30 cellular contexts compared by ENCODE assay signal in genomic region chr17:74063439-74063838, GRCh38.
"Had no signal": no experiment of that assay in that cellular context is flagged by ENCODE, and none has a peak within 500 bp of the region (broad histone marks: within the 10 kb centered on the region; RNA-seq: fewer than 3 reads in every experiment).

No MANE protein-coding gene starts in this region.

- H3K4me1 ChIP-seq: esophagus muscularis mucosa, foreskin keratinocyte, gastrocnemius medialis, heart left ventricle had no signal

- H3K4me1 Mint-ChIP-seq: activated CD4-positive, alpha-beta memory T cell treated with anti-CD3 and anti-CD28 coated beads, Interleukin-2, amount 10 ng/mL, durations not matched to agents 7 days and 5 days; activated CD4-positive, alpha-beta T cell treated with anti-CD3 and anti-CD28 coated beads, Interleukin-2, amount 10 ng/mL, durations not matched to agents 7 days and 5 days; activated T-helper 17 cell treated with anti-CD3 and anti-CD28 coated beads, Interleukin-2, amount 50 U/mL, for 72 hours; central memory CD8-positive, alpha-beta T cell had no signal

- H3K36me3 ChIP-seq: brain microvascular endothelial cell, esophagus muscularis mucosa, gastrocnemius medialis, heart left ventricle had no signal

- H3K27ac ChIP-seq: brain microvascular endothelial cell, esophagus muscularis mucosa, foreskin keratinocyte, gastrocnemius medialis, heart left ventricle had no signal

- H3K27ac Mint-ChIP-seq: activated CD4-positive, alpha-beta memory T cell treated with anti-CD3 and anti-CD28 coated beads, Interleukin-2, amount 10 ng/mL, durations not matched to agents 7 days and 5 days; activated CD4-positive, alpha-beta T cell treated with anti-CD3 and anti-CD28 coated beads, Interleukin-2, amount 10 ng/mL, durations not matched to agents 7 days and 5 days; activated naive CD8-positive, alpha-beta T cell; activated T-cell treated with anti-CD3 and anti-CD28 coated beads, Interleukin-2, amount 50 U/mL, for 24 hours; activated T-cell treated with anti-CD3 and anti-CD28 coated beads, Interleukin-2, amount 50 U/mL, for 72 hours; activated T-helper 17 cell treated with anti-CD3 and anti-CD28 coated beads, Interleukin-2, amount 50 U/mL, for 72 hours; effector memory CD8-positive, alpha-beta T cell had no signal

- H3K9me3 ChIP-seq: gastrocnemius medialis, heart left ventricle had no signal

- DNase-seq: activated CD4-positive, alpha-beta memory T cell treated with anti-CD3 and anti-CD28 coated beads, Interleukin-2, amount 10 ng/mL, durations not matched to agents 7 days and 5 days; activated CD4-positive, alpha-beta T cell treated with anti-CD3 and anti-CD28 coated beads for 1 hour; activated CD4-positive, alpha-beta T cell treated with anti-CD3 and anti-CD28 coated beads for 4 hours; activated CD4-positive, alpha-beta T cell treated with anti-CD3 and anti-CD28 coated beads, Interleukin-2, amount 10 ng/mL, durations not matched to agents 7 days and 5 days; activated CD4-positive, alpha-beta T cell treated with anti-CD3 and anti-CD28 coated beads, Interleukin-2, amount 50 U/mL, for 4 hours; activated CD8-positive, alpha-beta memory T cell treated with anti-CD3 and anti-CD28 coated beads, Interleukin-2, amount 50 U/mL, for 48 hours; activated effector memory CD4-positive, alpha-beta T cell treated with Interleukin-2 at 50 U/mL for 16 hours; activated gamma-delta T cell treated with Interleukin-2 at 50 U/mL for 16 hours; activated naive CD4-positive, alpha-beta T cell treated with anti-CD3 and anti-CD28 coated beads, Interleukin-2, amount 50 U/mL, for 16 hours; activated naive CD4-positive, alpha-beta T cell treated with Interleukin-2 at 50 U/mL for 16 hours; activated T-cell treated with anti-CD3 and anti-CD28 coated beads for 4 hours; activated T-cell treated with anti-CD3 and anti-CD28 coated beads, Interleukin-2, amount 50 U/mL, for 24 hours; activated T-cell treated with anti-CD3 and anti-CD28 coated beads, Interleukin-2, amount 50 U/mL, for 72 hours; amniotic stem cell; anterior cingulate cortex; brain microvascular endothelial cell; cortex of kidney; dermis blood vessel endothelial cell; effector CD4-positive, alpha-beta T cell; effector memory CD8-positive, alpha-beta T cell; erythroblast; foreskin keratinocyte; gastrocnemius medialis; glutamatergic neuron; heart left ventricle; T-helper 2 cell had no signal

- H3K4me3 ChIP-seq: esophagus muscularis mucosa, gastrocnemius medialis, heart left ventricle had no signal

- H3K9me3 Mint-ChIP-seq: activated CD4-positive, alpha-beta memory T cell treated with anti-CD3 and anti-CD28 coated beads, Interleukin-2, amount 10 ng/mL, durations not matched to agents 7 days and 5 days; activated CD4-positive, alpha-beta T cell treated with anti-CD3 and anti-CD28 coated beads, Interleukin-2, amount 10 ng/mL, durations not matched to agents 7 days and 5 days; activated T-cell treated with anti-CD3 and anti-CD28 coated beads, Interleukin-2, amount 50 U/mL, for 24 hours; activated T-cell treated with anti-CD3 and anti-CD28 coated beads, Interleukin-2, amount 50 U/mL, for 72 hours; activated T-helper 17 cell treated with anti-CD3 and anti-CD28 coated beads, Interleukin-2, amount 50 U/mL, for 72 hours; central memory CD8-positive, alpha-beta T cell; effector memory CD8-positive, alpha-beta T cell had no signal

- H3K27me3 ChIP-seq: brain microvascular endothelial cell, foreskin keratinocyte had no signal

- H3K36me3 Mint-ChIP-seq: activated naive CD8-positive, alpha-beta T cell had no signal

- H3K4me3 Mint-ChIP-seq: activated CD4-positive, alpha-beta memory T cell treated with anti-CD3 and anti-CD28 coated beads, Interleukin-2, amount 10 ng/mL, durations not matched to agents 7 days and 5 days; activated CD4-positive, alpha-beta T cell treated with anti-CD3 and anti-CD28 coated beads, Interleukin-2, amount 10 ng/mL, durations not matched to agents 7 days and 5 days; activated naive CD8-positive, alpha-beta T cell; activated T-cell treated with anti-CD3 and anti-CD28 coated beads, Interleukin-2, amount 50 U/mL, for 24 hours; activated T-cell treated with anti-CD3 and anti-CD28 coated beads, Interleukin-2, amount 50 U/mL, for 72 hours; activated T-helper 17 cell treated with anti-CD3 and anti-CD28 coated beads, Interleukin-2, amount 50 U/mL, for 72 hours; central memory CD8-positive, alpha-beta T cell; effector memory CD8-positive, alpha-beta T cell had no signal
